In genomic region chr3:23916886-23917815, GRCh38 we compare ENCODE assay signal across 8 cellular contexts. TPM values are rescaled to one million over a fixed set of nuclear protein-coding genes. Genes with fewer than 3 reads are reported as not detected.
A peak's percentile ranks its signal among the peaks of the same experiment; 100 is the strongest.
DNase-seq lines count a peak whose midpoint lies in the region; ATAC-seq, FAIRE-seq and TF ChIP-seq lines count a peak whose summit lies in the region.

TSS of gene NKIRAS1 (minus strand) at chr3:23916990. CDS start at chr3:23910904, 6,086 bp downstream.
TSS of gene RPL15 (plus strand) at chr3:23917132. CDS start at chr3:23917860, 728 bp downstream.

- peak within 1 kb of the TSS; percentile 96 to 99 (median 98) for H3K27ac Mint-ChIP-seq in naive thymus-derived CD8-positive, alpha-beta T cell

- FAIRE-seq in RCC 7860 (lab: Jason Lieb, UNC): peak; percentile 65

- peak within 1 kb of the TSS; percentile 95 for H3K9ac ChIP-seq in fibroblast of lung (ENCODE audit: insufficient read depth, low read length)

- H3F3A ChIP-seq in DOHH2 (ENCODE audit: control insufficient read depth, insufficient read depth): peaks cover 39% of the 10 kb centered on the region

- peaks cover 30 to 61% (median 50%) of the 10 kb centered on the region in 4 donors for H3K4me1 Mint-ChIP-seq in naive thymus-derived CD8-positive, alpha-beta T cell

- TF ChIP-seq CTCF in DOHH2 (IDR thresholded peaks at IDR 0.05; ENCODE audit: low read depth, low read length, poor library complexity, severe bottlenecking): no peak
- peak; percentile 27 to 52 for TF ChIP-seq CTCF in fibroblast of lung (conservative IDR thresholded peaks at IDR 0.05 in 1 of 2, IDR thresholded peaks at IDR 0.05 in 1 of 2; ENCODE audit: low read depth in 1 of 2, low read length in 2 of 2)

- H3K36me3 Mint-ChIP-seq in naive thymus-derived CD8-positive, alpha-beta T cell: peaks cover 9 to 51% (median 11%) of the 10 kb centered on the region in 3 donors

- peaks cover 41% of the 10 kb centered on the region for H3K4me1 ChIP-seq in DOHH2 (ENCODE audit: control insufficient read depth, low read length)
- peaks cover 2% of the 10 kb centered on the region for H3K4me1 ChIP-seq in fibroblast of lung (ENCODE audit: control insufficient read depth, extremely low read depth, insufficient read depth, low read length)

- no peaks in the 10 kb centered on the region for H3K9me2 ChIP-seq in DOHH2 (replicated peaks; ENCODE audit: control insufficient read depth, low read length)

- peak within 1 kb of the TSS; percentile 74 for H3K27ac ChIP-seq in DOHH2 (ENCODE audit: low read depth, low read length)
- peak within 1 kb of the TSS; percentile 85 for H3K27ac ChIP-seq in KOPT-K1 (ENCODE audit: low read depth, low read length, poor library complexity, severe bottlenecking)
- H3K27ac ChIP-seq in fibroblast of lung (ENCODE audit: insufficient read depth, low read length): peak within 1 kb of the TSS; percentile 95

- POLR2A ChIA-PET in naive thymus-derived CD8-positive, alpha-beta T cell (lab: Charles Lee): interaction anchor here (0.7 to 4.2 kb wide), 23 partner anchors 8 to 1866 kb away, joined by 3 to 105 read pairs (median 4); partner anchors contain the start of genes NGLY1 and NR1D2

- peak; percentile 90 for ATAC-seq in GM21786 (IDR thresholded peaks at IDR 0.05; ENCODE audit: unreplicated experiment)
- ATAC-seq in naive thymus-derived CD8-positive, alpha-beta T cell: peak; percentile 89 to 91

- peak within 1 kb of the TSS; percentile 92 for H3K4me2 ChIP-seq in DOHH2 (ENCODE audit: low read length)
- peak within 1 kb of the TSS; percentile 97 for H3K4me2 ChIP-seq in fibroblast of lung (ENCODE audit: extremely low read depth, insufficient read depth, low read length)

- H4K20me1 ChIP-seq in DOHH2 (ENCODE audit: control insufficient read depth, insufficient read depth, low read depth, low read length) (peaks cover 14% of the 10 kb centered on the region), fibroblast of lung (ENCODE audit: control insufficient read depth, extremely low read depth, insufficient read depth, low read length) (peaks cover 7% of the 10 kb centered on the region)

- no peaks in the 10 kb centered on the region for H3K27me3 Mint-ChIP-seq in naive thymus-derived CD8-positive, alpha-beta T cell

- H3K4me3 Mint-ChIP-seq in naive thymus-derived CD8-positive, alpha-beta T cell: peak within 1 kb of the TSS; percentile 95 to 99 (median 98)

- H3K4me3 ChIP-seq in DOHH2 (ENCODE audit: low read length) (peak within 1 kb of the TSS; percentile 84), fibroblast of lung (replicated peaks in 1 of 4; ENCODE audit: control extremely low read depth in 1 of 4, insufficient read depth in 1 of 4, low read depth in 3 of 4, low read length in 4 of 4) (peak within 1 kb of the TSS; percentile 88 to 99 (median 97))

- no peaks in the 10 kb centered on the region for H3K9me3 Mint-ChIP-seq in naive thymus-derived CD8-positive, alpha-beta T cell

- H3K27me3 ChIP-seq in DOHH2 (ENCODE audit: control insufficient read depth, low read length) (no peaks in the 10 kb centered on the region), fibroblast of lung (ENCODE audit: control insufficient read depth, insufficient read depth, low read length) (no peaks in the 10 kb centered on the region)

- H3K79me2 ChIP-seq in DOHH2 (ENCODE audit: control insufficient read depth, low read length) (peaks cover 50% of the 10 kb centered on the region), fibroblast of lung (ENCODE audit: control insufficient read depth, insufficient read depth, low read length) (peaks cover 23% of the 10 kb centered on the region)

- H3K36me3 ChIP-seq in DOHH2 (ENCODE audit: control insufficient read depth, low read length): peaks cover 45% of the 10 kb centered on the region
- peaks cover 48% of the 10 kb centered on the region for H3K36me3 ChIP-seq in KOPT-K1 (ENCODE audit: insufficient read depth, low read length)
- peaks cover 10% of the 10 kb centered on the region for H3K36me3 ChIP-seq in fibroblast of lung (ENCODE audit: control insufficient read depth, insufficient read depth, low read length)

- no peaks in the 10 kb centered on the region for H3K9me3 ChIP-seq in DOHH2 (ENCODE audit: control insufficient read depth, insufficient read depth, low read length)
- no peaks in the 10 kb centered on the region for H3K9me3 ChIP-seq in KOPT-K1 (ENCODE audit: insufficient read depth, low read length, poor library complexity, severe bottlenecking)
- H3K9me3 ChIP-seq in fibroblast of lung (ENCODE audit: control insufficient read depth, insufficient read depth, low read depth, low read length): no peaks in the 10 kb centered on the region

- peak within 1 kb of the TSS; percentile 94 for H2AFZ ChIP-seq in fibroblast of lung (ENCODE audit: low read length)

- DNase-seq in RCC 7860 (ENCODE audit: low spot score) (peak; percentile 91), fibroblast of lung (ENCODE audit: low read depth in 2 of 2) (peak; percentile 95 to 97)
- peak; percentile 91 to 94 for DNase-seq in activated T-helper 1 cell treated with anti-CD3 and anti-CD28 coated beads, Interleukin-2, amount 50 U/mL, for 16 hours (ENCODE audit: low read depth in 1 of 2, low spot score in 1 of 2)
- DNase-seq in naive thymus-derived CD8-positive, alpha-beta T cell: peak; percentile 92 to 99 (median 97)
- peak; percentile 91 to 97 (median 96) for DNase-seq in stimulated activated naive CD4-positive, alpha-beta T cell (lab: John Stamatoyannopoulos, UW)

RNA-seq across cellular contexts. Expression of gene NKIRAS1, which starts in this region (rescaled TPM):
- total RNA-seq in fibroblast of lung: 17.8 and 18.2 TPM in 2 replicates
- 13.6 and 15.8 TPM in 2 replicates for polyA plus RNA-seq in fibroblast of lung
- polyA plus RNA-seq in fibroblast of lung (2012): 9.4 and 9.9 TPM in 2 replicates
- polyA minus RNA-seq in fibroblast of lung (ENCODE audit: low replicate concordance): 3.6 TPM in 1 of 2 replicates, not detected in the other
- total RNA-seq in naive thymus-derived CD8-positive, alpha-beta T cell: 1 to 10 TPM; 6.2 to 6.4 TPM
- polyA plus RNA-seq in naive thymus-derived CD8-positive, alpha-beta T cell: 1 to 10 TPM; 2.8 to 4.6 (median 4.1) TPM

RNA-seq across cellular contexts. Expression of gene RPL15, which starts in this region (rescaled TPM):
- 1,860 and 3,172 TPM in 2 replicates for total RNA-seq in fibroblast of lung
- 3,646 and 3,720 TPM in 2 replicates for polyA plus RNA-seq in fibroblast of lung
- 2,674 and 3,021 TPM in 2 replicates for polyA plus RNA-seq in fibroblast of lung (2012)
- 893 and 1,136 TPM in 2 replicates for polyA minus RNA-seq in fibroblast of lung (ENCODE audit: low replicate concordance)
- 1,000 to 10,000 TPM; 2,184 to 2,265 TPM for total RNA-seq in naive thymus-derived CD8-positive, alpha-beta T cell
- 1,000 to 10,000 TPM; 5,952 to 6,458 (median 6,299) TPM for polyA plus RNA-seq in naive thymus-derived CD8-positive, alpha-beta T cell

Comparison
In these comparisons a context has a peak if more than half of its experiments do, and no peak if none do; other contexts are left out.
1. Peak in every context shown above with its lines: DNase-seq, ATAC-seq, H3K4me3 ChIP-seq and H3K27ac ChIP-seq.